ENCODE assay signal across 1 cellular context in the genomic region with DNA sequence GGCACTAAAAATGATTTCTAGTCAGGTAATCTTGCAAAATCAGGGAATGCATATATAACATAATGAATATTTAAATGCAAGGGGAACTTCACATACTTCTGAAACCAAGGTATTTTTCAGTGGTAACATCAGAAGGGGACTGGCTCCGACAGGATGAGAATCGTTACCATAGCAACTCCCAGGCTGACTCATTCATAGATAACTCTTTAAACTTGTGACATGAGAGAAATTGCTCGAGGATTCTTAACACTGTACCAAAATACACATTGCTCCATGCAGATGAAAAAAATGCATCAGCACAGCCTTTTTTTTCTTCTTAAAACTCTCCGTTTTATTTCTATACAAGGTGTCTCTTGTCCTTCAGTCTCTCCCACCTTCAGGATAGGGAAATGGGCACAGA.
TF ChIP-seq lines count a peak whose summit lies in the region.

No MANE protein-coding gene starts in this region.

TF ChIP-seq in GM23338, 12 proteins besides CTCF, POLR2A, EP300 and RAD21 (continued from another document):
- TF ChIP-seq REST (IDR thresholded peaks at IDR 0.05; ENCODE audit: unreplicated experiment), result no peak
- no peak for TF ChIP-seq ZNF331 (CRISPR knock-in tag; IDR thresholded peaks at IDR 0.05; ENCODE audit: low read depth)
- TF ChIP-seq CREB1 (CRISPR knock-in tag; IDR thresholded peaks at IDR 0.05; ENCODE audit: low read depth), result no peak
- TF ChIP-seq STAT1 (IDR thresholded peaks at IDR 0.05; ENCODE audit: unreplicated experiment), result no peak
- no peak for TF ChIP-seq NANOG (IDR thresholded peaks at IDR 0.05; ENCODE audit: borderline replicate concordance)
